1 cellular context compared by ENCODE assay signal in the genomic region with DNA sequence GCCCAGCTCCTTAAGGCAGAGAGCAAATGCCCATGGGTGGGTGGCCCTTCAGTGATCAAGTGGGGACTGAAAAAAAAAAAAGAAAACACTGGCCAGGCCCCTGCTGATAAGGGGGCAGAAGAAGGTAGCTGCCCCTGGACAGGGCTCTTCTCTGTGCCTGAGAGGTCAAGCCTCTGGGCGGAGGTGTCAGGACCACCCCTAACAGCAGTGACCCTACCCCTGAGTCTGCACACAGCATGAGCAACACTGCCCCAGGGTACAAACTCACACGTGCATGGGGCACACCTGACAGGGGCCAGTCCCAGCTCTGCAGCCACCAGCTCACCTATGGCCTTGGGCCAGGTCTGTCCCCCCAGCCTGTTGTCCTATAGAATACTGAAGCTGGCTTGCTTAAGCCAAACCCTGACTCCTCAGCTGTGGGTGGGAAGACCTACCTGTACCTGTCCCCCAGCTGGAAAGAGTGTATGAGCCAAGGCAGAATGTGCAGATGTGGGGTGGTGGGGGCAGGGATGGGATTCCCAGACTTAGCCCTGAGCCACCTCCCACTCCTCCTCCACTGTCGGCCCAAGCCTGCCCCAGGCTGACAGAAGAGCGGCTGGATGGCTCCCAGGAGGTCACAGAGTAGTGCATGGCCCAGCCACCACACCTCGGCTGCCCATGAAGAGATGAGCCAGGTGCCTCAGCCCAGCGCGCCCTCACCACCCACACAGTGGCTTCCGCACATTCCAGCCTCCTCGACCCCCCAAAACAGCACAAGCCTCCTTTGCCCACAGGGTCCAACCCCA.
A peak's percentile ranks its signal among the peaks of the same experiment; 100 is the strongest.
TF ChIP-seq lines count a peak whose summit lies in the region.

No MANE protein-coding gene starts in this region.

TF ChIP-seq in K562, 482 proteins besides CTCF, POLR2A, EP300 and RAD21 (continued from another document):
- TF ChIP-seq, protein P1, sequence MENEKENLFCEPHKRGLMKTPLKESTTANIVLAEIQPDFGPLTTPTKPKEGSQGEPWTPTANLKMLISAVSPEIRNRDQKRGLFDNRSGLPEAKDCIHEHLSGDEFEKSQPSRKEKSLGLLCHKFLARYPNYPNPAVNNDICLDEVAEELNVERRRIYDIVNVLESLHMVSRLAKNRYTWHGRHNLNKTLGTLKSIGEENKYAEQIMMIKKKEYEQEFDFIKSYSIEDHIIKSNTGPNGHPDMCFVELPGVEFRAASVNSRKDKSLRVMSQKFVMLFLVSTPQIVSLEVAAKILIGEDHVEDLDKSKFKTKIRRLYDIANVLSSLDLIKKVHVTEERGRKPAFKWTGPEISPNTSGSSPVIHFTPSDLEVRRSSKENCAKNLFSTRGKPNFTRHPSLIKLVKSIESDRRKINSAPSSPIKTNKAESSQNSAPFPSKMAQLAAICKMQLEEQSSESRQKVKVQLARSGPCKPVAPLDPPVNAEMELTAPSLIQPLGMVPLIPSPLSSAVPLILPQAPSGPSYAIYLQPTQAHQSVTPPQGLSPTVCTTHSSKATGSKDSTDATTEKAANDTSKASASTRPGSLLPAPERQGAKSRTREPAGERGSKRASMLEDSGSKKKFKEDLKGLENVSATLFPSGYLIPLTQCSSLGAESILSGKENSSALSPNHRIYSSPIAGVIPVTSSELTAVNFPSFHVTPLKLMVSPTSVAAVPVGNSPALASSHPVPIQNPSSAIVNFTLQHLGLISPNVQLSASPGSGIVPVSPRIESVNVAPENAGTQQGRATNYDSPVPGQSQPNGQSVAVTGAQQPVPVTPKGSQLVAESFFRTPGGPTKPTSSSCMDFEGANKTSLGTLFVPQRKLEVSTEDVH (IDR thresholded peaks at IDR 0.05; ENCODE audit: low read depth, partially characterized antibody), result no peak
- TF ChIP-seq EGR1 (conservative IDR thresholded peaks at IDR 0.05), result peak; percentile 48
- 0 out of 2 replicates have a peak, but pooled peaks have one; percentile 1 for TF ChIP-seq PHF8 (IDR thresholded peaks at IDR 0.05; ENCODE audit: borderline replicate concordance, low read length)
- TF ChIP-seq CHD1 (IDR thresholded peaks at IDR 0.05; ENCODE audit: low read length), result peak; percentile 83
